ENCODE assay signal across 8 cellular contexts in genomic region chr16:3400779-3401688, GRCh38.
DNase-seq lines count a peak whose midpoint lies in the region; ATAC-seq lines count a peak whose summit lies in the region.

Gene ZNF174 (plus strand): TSS chr16:3401215. CDS start chr16:3402005, 790 bp downstream.
Gene ZSCAN32 (minus strand): TSS chr16:3401004. CDS start chr16:3397557, 3,447 bp downstream.

- no peaks in the 10 kb centered on the region for H3K27me3 ChIP-seq in effector memory CD4-positive, alpha-beta T cell (replicated peaks; ENCODE audit: control insufficient read depth, insufficient read depth, low read length, poor library complexity, severe bottlenecking)

- H3K9me3 ChIP-seq in effector memory CD4-positive, alpha-beta T cell (ENCODE audit: control insufficient read depth, low read length) = peaks cover 14% of the 10 kb centered on the region

- DNase-seq in COLO668 (lab: John Stamatoyannopoulos, UW; ENCODE audit: unreplicated experiment) (peak; percentile 98), HS-5 (ENCODE audit: low read depth) (peak; percentile 90), memory B cell (ENCODE audit: low spot score in 2 of 2) (peak; percentile 92 to 98)
- peak; percentile 99 for DNase-seq in NK-92 treated with Interleukin-12 subunit alpha and Interleukin-12 subunit beta, amount 100 ng/mL, for 24 hours (lab: John Stamatoyannopoulos, UW)
- peak; percentile 99 for DNase-seq in activated CD8-positive, alpha-beta memory T cell treated with anti-CD3 and anti-CD28 coated beads for 24 hours
- peak; percentile 92 to 99 (median 96) for DNase-seq in effector memory CD4-positive, alpha-beta T cell
- peak; percentile 95 for DNase-seq in stimulated activated CD8-positive, alpha-beta memory T cell treated with anti-CD3 and anti-CD28 coated beads, Interleukin-12 subunit alpha, Interleukin-12 subunit beta, amount 100 ng/mL, for 24 hours (ENCODE audit: extremely low read depth)

- peaks cover 33% of the 10 kb centered on the region for H3K36me3 ChIP-seq in effector memory CD4-positive, alpha-beta T cell (ENCODE audit: control insufficient read depth, insufficient read depth, low read length)

- peak; percentile 97 for ATAC-seq in GM19468 (IDR thresholded peaks at IDR 0.05; ENCODE audit: extremely low read depth, unreplicated experiment)
- ATAC-seq in memory B cell (ENCODE audit: low read depth) = peak; percentile 95

- peak within 1 kb of the TSS; percentile 91 for H3K4me3 Mint-ChIP-seq in memory B cell

- peaks cover 40% of the 10 kb centered on the region for H3K36me3 Mint-ChIP-seq in memory B cell

- peak within 1 kb of the TSS; percentile 79 for H3K27ac ChIP-seq in effector memory CD4-positive, alpha-beta T cell (ENCODE audit: insufficient read depth, low read length, poor library complexity, severe bottlenecking)

- peaks cover 16% of the 10 kb centered on the region for H3K9me3 Mint-ChIP-seq in memory B cell

- H3K4me1 ChIP-seq in effector memory CD4-positive, alpha-beta T cell (ENCODE audit: control insufficient read depth, insufficient read depth, low read length, poor library complexity, severe bottlenecking) = peaks cover 20% of the 10 kb centered on the region

- peak within 1 kb of the TSS; percentile 81 for H3K27ac Mint-ChIP-seq in memory B cell

- no peaks in the 10 kb centered on the region for H3K27me3 Mint-ChIP-seq in memory B cell

- H3K4me3 ChIP-seq in effector memory CD4-positive, alpha-beta T cell (ENCODE audit: insufficient read depth, low read depth, low read length, poor library complexity, severe bottlenecking) = peak within 1 kb of the TSS; percentile 83

- H3K4me1 Mint-ChIP-seq in memory B cell = peaks cover 29% of the 10 kb centered on the region

Comparison
In these comparisons a context has a peak if more than half of its experiments do, and no peak if none do; other contexts are left out.
1. Peak in every context shown above with its lines: DNase-seq, ATAC-seq, H3K4me3 ChIP-seq and H3K27ac ChIP-seq.